8 cellular contexts compared by ENCODE assay signal in the genomic region with DNA sequence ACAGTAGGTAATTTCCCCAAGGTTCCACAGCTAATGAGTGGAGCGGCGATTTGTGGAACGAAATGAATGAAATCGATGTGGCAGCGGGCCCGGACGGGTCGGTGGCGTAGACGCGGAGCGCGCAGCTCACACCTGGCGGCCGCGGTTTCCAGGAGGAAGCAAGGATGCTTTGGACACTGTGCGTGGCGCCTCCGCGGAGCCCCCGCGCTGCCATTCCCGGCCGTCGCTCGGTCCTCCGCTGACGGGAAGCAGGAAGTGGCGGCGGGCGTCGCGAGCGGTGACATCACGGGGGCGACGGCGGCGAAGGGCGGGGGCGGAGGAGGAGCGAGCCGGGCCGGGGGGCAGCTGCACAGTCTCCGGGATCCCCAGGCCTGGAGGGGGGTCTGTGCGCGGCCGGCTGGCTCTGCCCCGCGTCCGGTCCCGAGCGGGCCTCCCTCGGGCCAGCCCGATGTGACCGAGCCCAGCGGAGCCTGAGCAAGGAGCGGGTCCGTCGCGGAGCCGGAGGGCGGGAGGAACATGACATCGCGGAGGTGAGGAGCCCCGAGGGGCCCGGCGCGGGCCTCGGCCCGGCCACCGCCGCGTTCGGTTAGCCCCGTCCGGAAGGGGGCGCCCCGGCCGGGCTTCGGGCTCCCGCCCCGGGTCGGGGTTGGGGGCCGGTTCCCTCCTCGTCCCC. TPM values are rescaled to one million over a fixed set of nuclear protein-coding genes. Genes with fewer than 3 reads are reported as not detected.
A peak's percentile ranks its signal among the peaks of the same experiment; 100 is the strongest.
DNase-seq lines count a peak whose midpoint lies in the region; ATAC-seq and TF ChIP-seq lines count a peak whose summit lies in the region.

A gene (plus strand): TSS at position 352 of the 673 bp plus-strand sequence. CDS start 165 bp downstream, at position 517.

- no peak for TF ChIP-seq CTCF in CD8-positive, alpha-beta T cell (IDR thresholded peaks at IDR 0.05)
- peak; percentile 93 for TF ChIP-seq CTCF in endodermal cell (conservative IDR thresholded peaks at IDR 0.05)

- H3K4me3 Mint-ChIP-seq in CD8-positive, alpha-beta T cell, result peak within 1 kb of the TSS; percentile 94
- H3K4me3 Mint-ChIP-seq in activated CD8-positive, alpha-beta memory T cell treated with anti-CD3 and anti-CD28 coated beads, Interleukin-2, amount 10 ng/mL, durations not matched to agents 7 days and 5 days, result peak within 1 kb of the TSS; percentile 95
- H3K4me3 Mint-ChIP-seq in endodermal cell, result peak within 1 kb of the TSS; percentile 94

- H3K4me3 ChIP-seq in CD8-positive, alpha-beta T cell (ENCODE audit: low read depth, low read length), result peak within 1 kb of the TSS; percentile 75
- H3K4me3 ChIP-seq in NT2/D1 (ENCODE audit: insufficient read length, low read depth), result peak within 1 kb of the TSS; percentile 98
- peak within 1 kb of the TSS; percentile 94 for H3K4me3 ChIP-seq in endodermal cell (ENCODE audit: low read length)
- peak within 1 kb of the TSS; percentile 84 for H3K4me3 ChIP-seq in mesodermal cell (ENCODE audit: extremely low read depth, insufficient read depth, low read length, poor library complexity, severe bottlenecking)

- CTCF ChIA-PET in CD8-positive, alpha-beta T cell (lab: Charles Lee), result interaction anchor here (1.7 kb wide), 1 partner anchor 13 kb away, joined by 7 read pairs; no protein-coding TSS in a partner anchor
- CTCF ChIA-PET in activated CD8-positive, alpha-beta memory T cell treated with anti-CD3 and anti-CD28 coated beads, Interleukin-2, amount 10 ng/mL, durations not matched to agents 7 days and 5 days (lab: Charles Lee), result interaction anchor here (1.7 kb wide), 1 partner anchor 32 kb away, joined by 5 read pairs; no protein-coding TSS in a partner anchor

- peak within 1 kb of the TSS; percentile 89 for H3K27ac ChIP-seq in CD8-positive, alpha-beta T cell (ENCODE audit: low read depth, low read length)
- H3K27ac ChIP-seq in endodermal cell (ENCODE audit: low read depth, low read length) (peak within 1 kb of the TSS; percentile 92), mesodermal cell (ENCODE audit: low read depth, low read length, severe bottlenecking) (peak within 1 kb of the TSS; percentile 97)

- H3K36me3 Mint-ChIP-seq in CD8-positive, alpha-beta T cell, result peaks cover 13% of the 10 kb centered on the region
- peaks cover 4% of the 10 kb centered on the region for H3K36me3 Mint-ChIP-seq in activated CD8-positive, alpha-beta memory T cell treated with anti-CD3 and anti-CD28 coated beads, Interleukin-2, amount 10 ng/mL, durations not matched to agents 7 days and 5 days
- H3K36me3 Mint-ChIP-seq in endodermal cell (ENCODE audit: low read depth), result no peaks in the 10 kb centered on the region

- H3K9me3 ChIP-seq in CD8-positive, alpha-beta T cell (ENCODE audit: low read length), result no peaks in the 10 kb centered on the region
- no peaks in the 10 kb centered on the region for H3K9me3 ChIP-seq in NT2/D1 (ENCODE audit: insufficient read depth, low read length)
- H3K9me3 ChIP-seq in endodermal cell (ENCODE audit: control insufficient read depth, low read length), result no peaks in the 10 kb centered on the region
- no peaks in the 10 kb centered on the region for H3K9me3 ChIP-seq in mesodermal cell (ENCODE audit: control insufficient read depth, low read length)

- no peaks in the 10 kb centered on the region for H3K27me3 ChIP-seq in CD8-positive, alpha-beta T cell (ENCODE audit: insufficient read depth, low read length)
- H3K27me3 ChIP-seq in NT2/D1 (ENCODE audit: insufficient read depth, insufficient read length) (no peaks in the 10 kb centered on the region), endodermal cell (ENCODE audit: control insufficient read depth, insufficient read depth, low read length, poor library complexity, severe bottlenecking) (no peaks in the 10 kb centered on the region)

- peak within 1 kb of the TSS; percentile 99 for H3K9ac ChIP-seq in NT2/D1 (ENCODE audit: insufficient read length, low read depth)
- H3K9ac ChIP-seq in endodermal cell (ENCODE audit: extremely low read depth, low read length, poor library complexity, severe bottlenecking), result peak within 1 kb of the TSS; percentile 97

- H3K27me3 Mint-ChIP-seq in CD8-positive, alpha-beta T cell (ENCODE audit: low read depth), result no peaks in the 10 kb centered on the region
- H3K27me3 Mint-ChIP-seq in activated CD8-positive, alpha-beta memory T cell treated with anti-CD3 and anti-CD28 coated beads, Interleukin-2, amount 10 ng/mL, durations not matched to agents 7 days and 5 days, result no peaks in the 10 kb centered on the region
- H3K27me3 Mint-ChIP-seq in endodermal cell (ENCODE audit: insufficient read depth), result peaks cover 3% of the 10 kb centered on the region

- DNase-seq in CD8-positive, alpha-beta T cell, result peak; percentile 81 to 96 (median 87)
- peak; percentile 70 for DNase-seq in NT2/D1 (ENCODE audit: low read depth, low spot score)
- peak; percentile 92 for DNase-seq in activated CD8-positive, alpha-beta memory T cell treated with anti-CD3 and anti-CD28 coated beads, Interleukin-2, amount 10 ng/mL, durations not matched to agents 7 days and 5 days
- DNase-seq in endodermal cell, result peak; percentile 99
- peak; percentile 83 to 86 for DNase-seq in stimulated activated CD8-positive, alpha-beta memory T cell treated with anti-CD3 and anti-CD28 coated beads, Interleukin-15, amount 100 ng/mL, for 4 hours (ENCODE audit: low read depth in 2 of 2)

- intact Hi-C loops in CD8-positive, alpha-beta T cell (cut with DNase I, micrococcal nuclease), result loop anchor here (1.0 to 10.0 kb wide), 4 partner anchors 9 to 1011 kb away; a partner anchor contains a TSS

- H3K27ac Mint-ChIP-seq in CD8-positive, alpha-beta T cell, result peak within 1 kb of the TSS; percentile 95
- peak within 1 kb of the TSS; percentile 96 for H3K27ac Mint-ChIP-seq in activated CD8-positive, alpha-beta memory T cell treated with anti-CD3 and anti-CD28 coated beads, Interleukin-2, amount 10 ng/mL, durations not matched to agents 7 days and 5 days
- peak within 1 kb of the TSS; percentile 99 for H3K27ac Mint-ChIP-seq in endodermal cell

- ATAC-seq in CD8-positive, alpha-beta T cell, result peak; percentile 89
- ATAC-seq in GM19397 (IDR thresholded peaks at IDR 0.05; ENCODE audit: unreplicated experiment) (peak; percentile 82), HG03558 (IDR thresholded peaks at IDR 0.05; ENCODE audit: extremely low read depth, unreplicated experiment) (peak; percentile 40)
- ATAC-seq in activated CD8-positive, alpha-beta memory T cell treated with anti-CD3 and anti-CD28 coated beads, Interleukin-2, amount 10 ng/mL, durations not matched to agents 7 days and 5 days, result peak; percentile 87

- 0% methylated on average over 30 to 86 of the region's 86 CpGs for WGBS in endodermal cell (ENCODE audit: insufficient coverage in 1 of 2, insufficient read length in 1 of 2), 2 experiments
- whole genome bisulfite sequencing in mesodermal cell (ENCODE audit: insufficient coverage in 2 of 2), 2 experiments, result 0% methylated on average over 60 to 76 of the region's 86 CpGs

- H3K4me1 Mint-ChIP-seq in CD8-positive, alpha-beta T cell (ENCODE audit: low read depth), result peaks cover 40% of the 10 kb centered on the region
- peaks cover 39% of the 10 kb centered on the region for H3K4me1 Mint-ChIP-seq in activated CD8-positive, alpha-beta memory T cell treated with anti-CD3 and anti-CD28 coated beads, Interleukin-2, amount 10 ng/mL, durations not matched to agents 7 days and 5 days
- H3K4me1 Mint-ChIP-seq in endodermal cell, result peaks cover 16% of the 10 kb centered on the region

- H3K36me3 ChIP-seq in CD8-positive, alpha-beta T cell (ENCODE audit: insufficient read depth, low read length), result no peaks in the 10 kb centered on the region
- H3K36me3 ChIP-seq in NT2/D1 (ENCODE audit: insufficient read depth, insufficient read length, low read length), result peaks cover 37% of the 10 kb centered on the region
- no peaks in the 10 kb centered on the region for H3K36me3 ChIP-seq in endodermal cell (ENCODE audit: control insufficient read depth, insufficient read depth, low read length)
- H3K36me3 ChIP-seq in mesodermal cell (ENCODE audit: control insufficient read depth, insufficient read depth, low read length), result peaks cover 22% of the 10 kb centered on the region

- no peaks in the 10 kb centered on the region for H3K9me3 Mint-ChIP-seq in CD8-positive, alpha-beta T cell
- no peaks in the 10 kb centered on the region for H3K9me3 Mint-ChIP-seq in activated CD8-positive, alpha-beta memory T cell treated with anti-CD3 and anti-CD28 coated beads, Interleukin-2, amount 10 ng/mL, durations not matched to agents 7 days and 5 days (ENCODE audit: low read depth)
- no peaks in the 10 kb centered on the region for H3K9me3 Mint-ChIP-seq in endodermal cell

- peaks cover 21% of the 10 kb centered on the region for H3K4me1 ChIP-seq in CD8-positive, alpha-beta T cell (ENCODE audit: insufficient read depth, low read length)
- H3K4me1 ChIP-seq in NT2/D1 (ENCODE audit: insufficient read depth, insufficient read length) (no peaks in the 10 kb centered on the region), endodermal cell (ENCODE audit: control insufficient read depth, insufficient read depth, low read length) (peaks cover 6% of the 10 kb centered on the region), mesodermal cell (ENCODE audit: control insufficient read depth, insufficient read depth, low read length, poor library complexity, severe bottlenecking) (no peaks in the 10 kb centered on the region)

- POLR2A ChIA-PET in CD8-positive, alpha-beta T cell (lab: Charles Lee), result interaction anchor here (0.6 kb wide), 1 partner anchor 297 kb away, joined by 5 read pairs; no protein-coding TSS in a partner anchor

RNA-seq across cellular contexts. Expression of the gene that starts here (rescaled TPM):
- 10 to 100 TPM; 56.0 to 57.9 TPM for total RNA-seq in CD8-positive, alpha-beta T cell
- 100 to 1,000 TPM in 1 of 2 experiments, 10 to 100 TPM in 1; 90.9 to 118 TPM for total RNA-seq in activated CD8-positive, alpha-beta memory T cell treated with anti-CD3 and anti-CD28 coated beads, Interleukin-2, amount 10 ng/mL, durations not matched to agents 7 days and 5 days
- total RNA-seq in endodermal cell, result 100 to 1,000 TPM in 1 of 2 donors, 10 to 100 TPM in 1; 98.2 to 106 TPM
- polyA plus RNA-seq in endodermal cell (2013, experiment 1 of 2), result 55.1 TPM
- polyA plus RNA-seq in endodermal cell (2013, experiment 2 of 2), result 50.9 TPM
- 70.3 TPM for polyA plus RNA-seq in mesodermal cell (2013, experiment 1 of 2)
- 69.8 TPM for polyA plus RNA-seq in mesodermal cell (2013, experiment 2 of 2)

Comparison
In these comparisons a context has a peak if more than half of its experiments do, and no peak if none do; other contexts are left out.
1. Peak in every context shown above with its lines: DNase-seq, ATAC-seq, H3K4me3 ChIP-seq and H3K27ac ChIP-seq.